In genomic region chr4:47914219-47914925, GRCh38 we compare ENCODE assay signal across 8 cellular contexts. TPM values are rescaled to one million over a fixed set of nuclear protein-coding genes. Genes with fewer than 3 reads are reported as not detected.
DNase-seq lines count a peak whose midpoint lies in the region; ATAC-seq and TF ChIP-seq lines count a peak whose summit lies in the region.

Gene NFXL1, minus strand, starts transcription at chr4:47914583. Its CDS starts 380 bp downstream, at chr4:47914203.

- peaks cover 45% of the 10 kb centered on the region for H3K79me2 ChIP-seq in Loucy (ENCODE audit: insufficient read depth, low read length)

- H3K27me3 ChIP-seq in H7 (ENCODE audit: control insufficient read depth, insufficient read depth, low read length) (no peaks in the 10 kb centered on the region), Loucy (ENCODE audit: insufficient read depth, low read length, poor library complexity, severe bottlenecking) (no peaks in the 10 kb centered on the region), RWPE2 (ENCODE audit: insufficient read depth, poor library complexity, severe bottlenecking) (no peaks in the 10 kb centered on the region)

- peak within 1 kb of the TSS; percentile 90 for H3K4me3 Mint-ChIP-seq in activated T-helper 2 cell treated with anti-CD3 and anti-CD28 coated beads, Interferon-gamma antibody, Interleukin-2, Interleukin-4, amounts not matched to agents 10 μg/mL and 5 μg/mL and 100 μg/mL, durations not matched to agents 14 hours and 24 hours and 36 hours (ENCODE audit: low read depth)
- H3K4me3 Mint-ChIP-seq in natural killer cell = peak within 1 kb of the TSS; percentile 97

- peaks cover 16% of the 10 kb centered on the region for H3K9me3 Mint-ChIP-seq in activated T-helper 2 cell treated with anti-CD3 and anti-CD28 coated beads, Interferon-gamma antibody, Interleukin-2, Interleukin-4, amounts not matched to agents 10 μg/mL and 5 μg/mL and 100 μg/mL, durations not matched to agents 14 hours and 24 hours and 36 hours
- H3K9me3 Mint-ChIP-seq in natural killer cell = no peaks in the 10 kb centered on the region

- H3K9me3 ChIP-seq in Loucy (ENCODE audit: insufficient read depth, low read depth, low read length) (no peaks in the 10 kb centered on the region), RWPE2 (ENCODE audit: severe bottlenecking) (no peaks in the 10 kb centered on the region)

- H3K4me1 Mint-ChIP-seq in activated T-helper 2 cell treated with anti-CD3 and anti-CD28 coated beads, Interferon-gamma antibody, Interleukin-2, Interleukin-4, amounts not matched to agents 10 μg/mL and 5 μg/mL and 100 μg/mL, durations not matched to agents 14 hours and 24 hours and 36 hours (ENCODE audit: low read depth) = peaks cover 22% of the 10 kb centered on the region
- H3K4me1 Mint-ChIP-seq in natural killer cell = peaks cover 23 to 26% of the 10 kb centered on the region in 2 donors

- H3K4me1 ChIP-seq in Loucy (ENCODE audit: insufficient read depth, low read length, poor library complexity, severe bottlenecking) = peaks cover 37% of the 10 kb centered on the region
- peaks cover 20% of the 10 kb centered on the region for H3K4me1 ChIP-seq in RWPE2 (ENCODE audit: insufficient read depth, poor library complexity, severe bottlenecking)

- peak within 1 kb of the TSS; percentile 63 for H3K27ac ChIP-seq in RWPE2 (ENCODE audit: poor library complexity, severe bottlenecking)

- ATAC-seq in RWPE2 (ENCODE audit: low read depth) (peak; percentile 96), natural killer cell (peak; percentile 96 to 99 (median 97))

- H3K27me3 Mint-ChIP-seq in activated T-helper 2 cell treated with anti-CD3 and anti-CD28 coated beads, Interferon-gamma antibody, Interleukin-2, Interleukin-4, amounts not matched to agents 10 μg/mL and 5 μg/mL and 100 μg/mL, durations not matched to agents 14 hours and 24 hours and 36 hours (ENCODE audit: low read depth) = no peaks in the 10 kb centered on the region
- H3K27me3 Mint-ChIP-seq in natural killer cell (ENCODE audit: low read depth in 2 of 2) = peaks cover 0 to 3% of the 10 kb centered on the region in 2 donors

- H3K36me3 Mint-ChIP-seq in activated T-helper 2 cell treated with anti-CD3 and anti-CD28 coated beads, Interferon-gamma antibody, Interleukin-2, Interleukin-4, amounts not matched to agents 10 μg/mL and 5 μg/mL and 100 μg/mL, durations not matched to agents 14 hours and 24 hours and 36 hours (ENCODE audit: low read depth) = peaks cover 26% of the 10 kb centered on the region
- H3K36me3 Mint-ChIP-seq in natural killer cell = no peaks in the 10 kb centered on the region

- no peak for TF ChIP-seq CTCF in Loucy (conservative IDR thresholded peaks at IDR 0.05; ENCODE audit: low read length)
- no peak for TF ChIP-seq CTCF in RWPE2 (IDR thresholded peaks at IDR 0.05; ENCODE audit: poor library complexity, severe bottlenecking)
- no peak for TF ChIP-seq CTCF in fibroblast of pulmonary artery (IDR thresholded peaks at IDR 0.05; ENCODE audit: low read length, missing control alignments)
- no peak for TF ChIP-seq CTCF in natural killer cell (IDR thresholded peaks at IDR 0.05)

- peak within 1 kb of the TSS; percentile 99 for H3K4me2 ChIP-seq in Loucy (ENCODE audit: low read depth, low read length, poor library complexity, severe bottlenecking)

- H2AFZ ChIP-seq in Loucy (ENCODE audit: low read length) = peak within 1 kb of the TSS; percentile 100

- peak; percentile 96 for DNase-seq in ELR (ENCODE audit: low read depth)
- DNase-seq in H7 = peak; percentile 90
- peak; percentile 99 for DNase-seq in RWPE2 (ENCODE audit: low spot score)
- DNase-seq in activated T-helper 2 cell treated with anti-CD3 and anti-CD28 coated beads, Interferon-gamma antibody, Interleukin-2, Interleukin-4, amounts not matched to agents 10 μg/mL and 5 μg/mL and 100 μg/mL, durations not matched to agents 14 hours and 24 hours and 36 hours (ENCODE audit: low spot score) = peak; percentile 93
- DNase-seq in fibroblast of pulmonary artery (ENCODE audit: low read depth) = peak; percentile 97
- DNase-seq in natural killer cell = peak; percentile 88
- peak; percentile 93 to 95 (median 95) for DNase-seq in stimulated activated naive CD4-positive, alpha-beta T cell (lab: John Stamatoyannopoulos, UW)

- H3K27ac Mint-ChIP-seq in activated T-helper 2 cell treated with anti-CD3 and anti-CD28 coated beads, Interferon-gamma antibody, Interleukin-2, Interleukin-4, amounts not matched to agents 10 μg/mL and 5 μg/mL and 100 μg/mL, durations not matched to agents 14 hours and 24 hours and 36 hours = peak within 1 kb of the TSS; percentile 83
- peak within 1 kb of the TSS; percentile 74 to 88 for H3K27ac Mint-ChIP-seq in natural killer cell

- intact Hi-C loops in activated T-helper 2 cell treated with anti-CD3 and anti-CD28 coated beads, Interferon-gamma antibody, Interleukin-2, Interleukin-4, amounts not matched to agents 10 μg/mL and 5 μg/mL and 100 μg/mL, durations not matched to agents 14 hours and 24 hours and 36 hours (cut with micrococcal nuclease) = loop anchor here (1.0 to 10.0 kb wide), 7 partner anchors 40 to 452 kb away; partner anchors contain the start of genes COMMD8, CORIN, SLAIN2 and TEC
- intact Hi-C loops in natural killer cell (cut with micrococcal nuclease) = loop anchor here (2.0 to 10.0 kb wide), 2 partner anchors 220 to 428 kb away; partner anchors contain the start of gene TXK

- H3K36me3 ChIP-seq in H7 (replicated peaks; ENCODE audit: control insufficient read depth, insufficient read depth, low read length) (peaks cover 2% of the 10 kb centered on the region), Loucy (ENCODE audit: insufficient read depth, low read length) (no peaks in the 10 kb centered on the region), RWPE2 (ENCODE audit: low read depth) (peaks cover 29% of the 10 kb centered on the region)

- no peaks in the 10 kb centered on the region for H3K9me2 ChIP-seq in Loucy (replicated peaks; ENCODE audit: low read depth, low read length)

- peaks cover 23% of the 10 kb centered on the region for H4K20me1 ChIP-seq in Loucy (ENCODE audit: insufficient read depth, low read length, poor library complexity, severe bottlenecking)

- peak within 1 kb of the TSS; percentile 83 for H3K4me3 ChIP-seq in H7 (ENCODE audit: insufficient read depth, low read depth, low read length)
- H3K4me3 ChIP-seq in Loucy (ENCODE audit: low read length, poor library complexity, severe bottlenecking) = peak within 1 kb of the TSS; percentile 92
- peak within 1 kb of the TSS; percentile 68 for H3K4me3 ChIP-seq in RWPE2 (ENCODE audit: severe bottlenecking)
- peak within 1 kb of the TSS; percentile 96 for H3K4me3 ChIP-seq in fibroblast of pulmonary artery (replicated peaks; ENCODE audit: low read depth, low read length)

- H3K9ac ChIP-seq in Loucy (ENCODE audit: low read depth, low read length, poor library complexity, severe bottlenecking) = peak within 1 kb of the TSS; percentile 82

- H3F3A ChIP-seq in Loucy (ENCODE audit: low read depth) = no peaks in the 10 kb centered on the region

RNA-seq across cellular contexts. Expression of gene NFXL1, which starts in this region (rescaled TPM):
- 10.7 and 19.5 TPM in 2 replicates for total RNA-seq in H7 (2014; rRNA removed; shearing (Covaris generic))
- total RNA-seq in activated T-helper 2 cell treated with anti-CD3 and anti-CD28 coated beads, Interferon-gamma antibody, Interleukin-2, Interleukin-4, amounts not matched to agents 10 μg/mL and 5 μg/mL and 100 μg/mL, durations not matched to agents 14 hours and 24 hours and 36 hours = 11.9 and 13.3 TPM in 2 replicates
- total RNA-seq in natural killer cell = 10 to 100 TPM in 1 of 3 donors, 1 to 10 TPM in 2; 6.5 to 11.4 (median 9.9) TPM

Comparison
In these comparisons a context has a peak if more than half of its experiments do, and no peak if none do; other contexts are left out.
1. Peak in every context shown above with its lines: DNase-seq, ATAC-seq, H3K4me3 ChIP-seq and H3K27ac ChIP-seq.